ENCODE assay signal across 12 cellular contexts in genomic region chr3:127542441-127542952, GRCh38. TPM values are rescaled to one million over a fixed set of nuclear protein-coding genes. Genes with fewer than 3 reads are reported as not detected.
DNase-seq lines count a peak whose midpoint lies in the region; ATAC-seq and TF ChIP-seq lines count a peak whose summit lies in the region.
"Had no signal": no experiment of that assay in that cellular context is flagged by ENCODE, and none has a peak within 500 bp of the region (broad histone marks: within the 10 kb centered on the region; RNA-seq: fewer than 3 reads in every experiment).

No MANE protein-coding gene starts in this region.

- TF ChIP-seq POLR2A in breast epithelium (IDR thresholded peaks at IDR 0.05): no peak

- H3K9me3 ChIP-seq in lower lobe of right lung (no peaks in the 10 kb centered on the region), breast epithelium (no peaks in the 10 kb centered on the region)
- H3K9me3 ChIP-seq: SK-N-SH had no signal

- H3K4me3 ChIP-seq in lower lobe of right lung (no peak overlapping the region), breast epithelium (no peak overlapping the region)

- ATAC-seq in lower lobe of right lung (peak; percentile 89 to 91), GM19351 (IDR thresholded peaks at IDR 0.05; ENCODE audit: unreplicated experiment) (no peak), GM21723 (IDR thresholded peaks at IDR 0.05; ENCODE audit: unreplicated experiment) (no peak)
- ATAC-seq: WTC11 had no signal

- TF ChIP-seq CTCF in C4-2B (conservative IDR thresholded peaks at IDR 0.05): no peak
- no peak for TF ChIP-seq CTCF in lower lobe of right lung (IDR thresholded peaks at IDR 0.05)
- TF ChIP-seq CTCF in breast epithelium (IDR thresholded peaks at IDR 0.05): no peak

- H3K4me1 ChIP-seq in lower lobe of right lung (peaks cover 21% of the 10 kb centered on the region), breast epithelium (no peaks in the 10 kb centered on the region)

- DNase-seq in NCI-H1417 treated with DMSO at 0.1 percent for 48 hours (lab: John Stamatoyannopoulos, UW) (peak; percentile 89), NCI-H774 (lab: John Stamatoyannopoulos, UW) (peak; percentile 72), lower lobe of right lung (peak; percentile 91), caudate nucleus (lab: John Stamatoyannopoulos, UW) (no peak), breast epithelium (ENCODE audit: low spot score in 2 of 2) (no peak)
- DNase-seq: SK-N-SH; stimulated activated CD4-positive, alpha-beta T cell treated with anti-CD3 and anti-CD28 coated beads, Interleukin-15, amount 100 ng/mL, for 24 hours; trophoblast cell had no signal

- H3K27me3 ChIP-seq in lower lobe of right lung (ENCODE audit: low read depth) (no peaks in the 10 kb centered on the region), breast epithelium (no peaks in the 10 kb centered on the region)

- H3K36me3 ChIP-seq in lower lobe of right lung: no peaks in the 10 kb centered on the region
- H3K36me3 ChIP-seq in breast epithelium: no peaks in the 10 kb centered on the region

- intact Hi-C loops in lower lobe of right lung (cut with DNase I): no loop called here
- intact Hi-C loops in breast epithelium (cut with DNase I; ENCODE audit: low total_unique reads): no loop called here

- H3K27ac ChIP-seq in C4-2B (peak overlapping the region; percentile 37), lower lobe of right lung (peak overlapping the region; percentile 65), caudate nucleus (ENCODE audit: low read depth, low read length) (no peak overlapping the region), breast epithelium (no peak overlapping the region)

RNA-seq across cellular contexts. Expression of gene TPRA1, which starts 48.0 kb away (rescaled TPM):
- total RNA-seq in lower lobe of right lung (38.8 TPM), breast epithelium (10 to 100 TPM; 32.1 to 49.0 (median 39.8) TPM)

RNA-seq across cellular contexts. Expression of gene MCM2, which starts 55.7 kb away (rescaled TPM):
- 6.1 TPM for total RNA-seq in lower lobe of right lung
- total RNA-seq in breast epithelium: 1 to 10 TPM; 5.4 to 9.8 (median 6.7) TPM

Comparison
In these comparisons a context has a peak if more than half of its experiments do, and no peak if none do; other contexts are left out.
1. H3K27ac ChIP-seq: peak in C4-2B (single experiment) and lower lobe of right lung (single experiment); none in caudate nucleus (single experiment) and breast epithelium (0 of 2).
2. DNase-seq: peak in NCI-H1417 treated with DMSO at 0.1 percent for 48 hours (single experiment), NCI-H774 (single experiment) and lower lobe of right lung (single experiment); none in caudate nucleus (0 of 61) and breast epithelium (0 of 2).
3. ATAC-seq: peak in lower lobe of right lung (2 of 2); none in GM19351 (single experiment) and GM21723 (single experiment).